ENCODE assay signal across 10 cellular contexts in genomic region chr2:86900687-86901086, GRCh38. TPM values are rescaled to one million over a fixed set of nuclear protein-coding genes. Genes with fewer than 3 reads are reported as not detected.
DNase-seq lines count a peak whose midpoint lies in the region; ATAC-seq, FAIRE-seq and TF ChIP-seq lines count a peak whose summit lies in the region.
"Not testable (repeated sequence)": the region's sequence is repeated elsewhere in the genome, so short reads cannot be mapped to it uniquely, and the experiment has no call there.
"Had no signal": no experiment of that assay in that cellular context is flagged by ENCODE, and none has a peak within 500 bp of the region (broad histone marks: within the 10 kb centered on the region; RNA-seq: fewer than 3 reads in every experiment).

No MANE protein-coding gene starts in this region.

- ATAC-seq in K562 = peak; percentile 72; the same call in 2 of the 3 replicates
- peak; percentile 58 to 75 (median 70) for ATAC-seq in right lobe of liver
- ATAC-seq in upper lobe of right lung = peak; percentile 38

- peak; percentile 24 for TF ChIP-seq RAD21 in SK-N-SH (IDR thresholded peaks at IDR 0.05; ENCODE audit: low read length)
- TF ChIP-seq RAD21 in K562 (CRISPR knock-in tag; conservative IDR thresholded peaks at IDR 0.05 in 1 of 2, IDR thresholded peaks at IDR 0.05 in 1 of 2) = not testable (repeated sequence)

- H3K27me3 ChIP-seq in Caco-2 (replicated peaks; ENCODE audit: control insufficient read depth, insufficient read depth, low read length); SK-N-SH (ENCODE audit: insufficient read depth); K562 (ENCODE audit: control insufficient read depth in 2 of 2, insufficient read depth in 2 of 2, low read length in 2 of 2); right lobe of liver; upper lobe of right lung: not testable (repeated sequence)

- not testable (repeated sequence) for H3K4me2 ChIP-seq in SK-N-SH; K562 (ENCODE audit: insufficient read depth, low read length)

- in situ Hi-C loops in K562 (cut with MboI) = loop anchor here (5.0 kb wide), 1 partner anchor 1092 kb away; no protein-coding TSS in a partner anchor

- H3K9me3 ChIP-seq in Caco-2; SK-N-SH; K562 (replicated peaks; ENCODE audit: control insufficient read depth, insufficient read depth, low read depth, low read length); right lobe of liver; upper lobe of right lung: not testable (repeated sequence)

- not testable (repeated sequence) for H3K9me2 ChIP-seq in SK-N-SH

- H3K27ac Mint-ChIP-seq in Caco-2 (ENCODE audit: unreplicated experiment) = not testable (repeated sequence)

- not testable (repeated sequence) for H3K9ac ChIP-seq in SK-N-SH; K562 (ENCODE audit: insufficient read depth in 1 of 2, low read depth in 2 of 2, low read length in 2 of 2)

- not testable (repeated sequence) for H3K4me3 Mint-ChIP-seq in Caco-2 (ENCODE audit: unreplicated experiment)

- H3K36me3 Mint-ChIP-seq in Caco-2 (ENCODE audit: insufficient read depth, unreplicated experiment) = not testable (repeated sequence)

- H3K9me1 ChIP-seq in K562 (ENCODE audit: control insufficient read depth, insufficient read depth, low read length) = not testable (repeated sequence)

- H3K36me3 ChIP-seq in Caco-2 (ENCODE audit: control insufficient read depth, insufficient read depth, low read length); SK-N-SH (replicated peaks in 1 of 2; ENCODE audit: control insufficient read depth in 1 of 2, insufficient read depth in 2 of 2, low read length in 1 of 2); K562 (ENCODE audit: control insufficient read depth, insufficient read depth, low read length); right lobe of liver; upper lobe of right lung: not testable (repeated sequence)

- not testable (repeated sequence) for FAIRE-seq in K562 (lab: Jason Lieb, UNC)
- FAIRE-seq in endometrium (lab: Jason Lieb, UNC) (peak; percentile 15), frontal cortex (lab: Jason Lieb, UNC) (peak; percentile 21)

- POLR2A ChIA-PET in Caco-2 (lab: Charles Lee); SK-N-SH (lab: Yijun Ruan, JAX); K562 (lab: Yijun Ruan, JAX): not testable (repeated sequence)

- not testable (repeated sequence) for TF ChIP-seq EP300 in SK-N-SH (IDR thresholded peaks at IDR 0.05; ENCODE audit: borderline replicate concordance in 1 of 2, low read depth in 1 of 2, low read length in 1 of 2); K562 (IDR thresholded peaks at IDR 0.05; ENCODE audit: low read length)

- not testable (repeated sequence) for H3K4me3 ChIP-seq in Caco-2 (ENCODE audit: low read depth, low read length); SK-N-SH (ENCODE audit: low read depth in 2 of 2, low read length in 1 of 2); K562; right lobe of liver; upper lobe of right lung

- not testable (repeated sequence) for H3F3A ChIP-seq in SK-N-SH (replicated peaks; ENCODE audit: insufficient read depth)

- not testable (repeated sequence) for H4K20me1 ChIP-seq in SK-N-SH (ENCODE audit: insufficient read depth); K562 (replicated peaks; ENCODE audit: control insufficient read depth, insufficient read depth, low read length)

- TF ChIP-seq CTCF in Caco-2 (IDR thresholded peaks at IDR 0.05; ENCODE audit: insufficient read depth in 1 of 2, low read depth in 1 of 2, low read length in 1 of 2, severe bottlenecking in 1 of 2, unreplicated experiment in 1 of 2) (peak in 1 of 2 experiments; percentile 34), K562 (IDR thresholded peaks at IDR 0.05 in 2 of 3, conservative IDR thresholded peaks at IDR 0.05 in 1 of 3; ENCODE audit: insufficient read depth in 2 of 3, low read depth in 1 of 3, low read length in 3 of 3) (peak in 1 of 3 experiments; percentile 26; a peak in 2 of 6 replicates), right lobe of liver (IDR thresholded peaks at IDR 0.05) (peak in 2 of 4 donors; percentile 12 to 24)
- TF ChIP-seq CTCF in SK-N-SH (IDR thresholded peaks at IDR 0.05); upper lobe of right lung (IDR thresholded peaks at IDR 0.05): not testable (repeated sequence)

- H3K79me2 ChIP-seq in SK-N-SH (ENCODE audit: insufficient read depth); K562 (ENCODE audit: control insufficient read depth, insufficient read depth, low read length): not testable (repeated sequence)

- not testable (repeated sequence) for H3K9me3 Mint-ChIP-seq in Caco-2 (ENCODE audit: unreplicated experiment)

- TF ChIP-seq POLR2A in K562 (conservative IDR thresholded peaks at IDR 0.05); right lobe of liver (IDR thresholded peaks at IDR 0.05): not testable (repeated sequence)

- intact Hi-C loops in Caco-2 (cut with micrococcal nuclease; ENCODE audit: unreplicated experiment); K562 (cut with micrococcal nuclease); right lobe of liver (cut with DNase I); upper lobe of right lung (cut with DNase I): not testable (repeated sequence)

- H3K27me3 Mint-ChIP-seq in Caco-2 (ENCODE audit: insufficient read depth, unreplicated experiment) = not testable (repeated sequence)

- WGBS in SK-N-SH (ENCODE audit: low lambda C conversion rate) = 56% methylated on average over 4 of the region's 4 CpGs
- 0% methylated on average over 3 of the region's 4 CpGs for WGBS in K562 (ENCODE audit: insufficient coverage, low coverage, missing lambda C conversion rate)
- 41% methylated on average over 4 of the region's 4 CpGs for WGBS in right lobe of liver (ENCODE audit: insufficient coverage, low coverage, low lambda C conversion rate, missing lambda C conversion rate)

- not testable (repeated sequence) for H3K27ac ChIP-seq in SK-N-SH (ENCODE audit: low read depth in 2 of 2, low read length in 1 of 2); K562 (ENCODE audit: extremely low read depth, low read depth, low read length); right lobe of liver; upper lobe of right lung

- not testable (repeated sequence) for H3K4me1 Mint-ChIP-seq in Caco-2 (ENCODE audit: low read depth, unreplicated experiment)

- not testable (repeated sequence) for H2AFZ ChIP-seq in SK-N-SH (ENCODE audit: low read depth); K562 (ENCODE audit: low read depth, low read length)

- not testable (repeated sequence) for H3K4me1 ChIP-seq in Caco-2; SK-N-SH (ENCODE audit: control insufficient read depth in 1 of 2, insufficient read depth in 2 of 2, low read depth in 1 of 2, low read length in 1 of 2); K562 (replicated peaks in 1 of 2; ENCODE audit: control insufficient read depth in 2 of 2, insufficient read depth in 2 of 2, low read length in 2 of 2); right lobe of liver; upper lobe of right lung

- DNase-seq in Caco-2 (peak; percentile 42 to 46), HT-29 (ENCODE audit: low spot score) (peak; percentile 11), K562 (ENCODE audit: extremely low read depth in 1 of 4, low spot score in 3 of 4) (peak in 1 of 4 experiments; percentile 18)
- not testable (repeated sequence) for DNase-seq in SK-N-SH; frontal cortex (ENCODE audit: low spot score in 2 of 2); right lobe of liver; upper lobe of right lung

- not testable (repeated sequence) for BruUV-seq in Caco-2 (replicated peaks; lab: Mats Ljungman, UMichigan); K562 (replicated peaks; lab: Mats Ljungman, UMichigan)

- CTCF ChIA-PET in Caco-2 (lab: Charles Lee); SK-N-SH (lab: Yijun Ruan, JAX); K562 (lab: Yijun Ruan, JAX; ENCODE audit: low intra/inter-chr PET ratio): not testable (repeated sequence)

RNA-seq across cellular contexts. Expression of gene CD8B, which starts 39.0 kb away (rescaled TPM):
- total RNA-seq in Caco-2 (2022) = 9.1 and 10.0 TPM in 2 replicates
- total RNA-seq in HT-29 (2014; rRNA removed; shearing (Covaris generic)) = not detected in 2 replicates
- polyA plus RNA-seq in SK-N-SH (2012; rRNA removed) = not detected in 2 replicates
- not detected in 2 replicates for polyA plus RNA-seq in SK-N-SH (2012; cell fraction: cytosol; rRNA removed)
- polyA plus RNA-seq in SK-N-SH (2012; cell fraction: nucleus; rRNA removed) = not detected in 2 replicates
- not detected in 2 replicates for total RNA-seq in K562 (2011; cell fraction: chromatin; rRNA removed; ENCODE audit: low replicate concordance)
- total RNA-seq in K562 (2011; cell fraction: nucleolus; rRNA removed) = not detected in 2 replicates
- not detected in 2 replicates for total RNA-seq in K562 (2011; cell fraction: nucleoplasm; rRNA removed)
- not detected in 2 replicates for total RNA-seq in K562 (2014; rRNA removed)
- total RNA-seq in K562 (2014; rRNA removed; fragmentation: Illumina TruSeq; extraction: Trizol) = not detected in 2 replicates
- total RNA-seq in K562 (2015; rRNA removed; fragmentation: Illumina TruSeq; extraction: Trizol) = not detected in 2 replicates
- total RNA-seq in K562 (2021) = 0.18 TPM in 1 of 2 replicates, not detected in the other
- not detected in 2 replicates for polyA plus RNA-seq in K562 (2011; rRNA removed)
- not detected in 2 replicates for polyA plus RNA-seq in K562 (2011; cell fraction: cytosol; rRNA removed)
- polyA plus RNA-seq in K562 (2011; cell fraction: nucleus; rRNA removed) = not detected in 2 replicates
- polyA plus RNA-seq in K562 (2012) = 0.05 TPM in 1 of 2 replicates, not detected in the other
- not detected in 2 replicates for polyA plus RNA-seq in K562 (2014; fragmentation: Illumina TruSeq; extraction: Trizol)
- polyA plus RNA-seq in K562 (2014; fragmentation: Nextera tagmentation; extraction: Ambion mirVana) = not detected
- not detected in 2 replicates for polyA plus RNA-seq in K562 (2014; rRNA removed)
- not detected in 2 replicates for polyA minus RNA-seq in K562 (2011; rRNA and poly(A)+ RNA removed)
- polyA minus RNA-seq in K562 (2011; cell fraction: cytosol; rRNA and poly(A)+ RNA removed) = not detected in 2 replicates
- not detected in 2 replicates for polyA minus RNA-seq in K562 (2011; cell fraction: nucleus; rRNA and poly(A)+ RNA removed)
- total RNA-seq in frontal cortex = not detected
- under 1 TPM in 3 of 6 experiments, not detected in 3; 0.25 to 0.68 (median 0.27) TPM for total RNA-seq in right lobe of liver
- total RNA-seq in upper lobe of right lung = 2.1 TPM
- total RNA-seq: osteoblast had no signal

RNA-seq across cellular contexts. Expression of gene RGPD1, which starts 41.2 kb away (rescaled TPM):
- total RNA-seq in Caco-2 (2022) = 3.0 and 3.6 TPM in 2 replicates
- not detected in 2 replicates for total RNA-seq in HT-29 (2014; rRNA removed; shearing (Covaris generic))
- 0.97 and 1.6 TPM in 2 replicates for polyA plus RNA-seq in SK-N-SH (2012; rRNA removed)
- polyA plus RNA-seq in SK-N-SH (2012; cell fraction: cytosol; rRNA removed) = 0.49 and 0.57 TPM in 2 replicates
- polyA plus RNA-seq in SK-N-SH (2012; cell fraction: nucleus; rRNA removed) = 2.6 and 7.7 TPM in 2 replicates
- 2.1 and 10.3 TPM in 2 replicates for total RNA-seq in K562 (2011; cell fraction: chromatin; rRNA removed; ENCODE audit: low replicate concordance)
- total RNA-seq in K562 (2011; cell fraction: nucleolus; rRNA removed) = 2.3 and 5.5 TPM in 2 replicates
- 2.7 and 3.7 TPM in 2 replicates for total RNA-seq in K562 (2011; cell fraction: nucleoplasm; rRNA removed)
- total RNA-seq in K562 (2014; rRNA removed) = 2.4 and 3.1 TPM in 2 replicates
- 5.2 and 5.6 TPM in 2 replicates for total RNA-seq in K562 (2014; rRNA removed; fragmentation: Illumina TruSeq; extraction: Trizol)
- total RNA-seq in K562 (2015; rRNA removed; fragmentation: Illumina TruSeq; extraction: Trizol) = 5.8 and 6.1 TPM in 2 replicates
- total RNA-seq in K562 (2021) = 0.04 and 0.53 TPM in 2 replicates
- polyA plus RNA-seq in K562 (2011; rRNA removed) = 0.85 and 2.3 TPM in 2 replicates
- polyA plus RNA-seq in K562 (2011; cell fraction: cytosol; rRNA removed) = 0.03 and 0.16 TPM in 2 replicates
- polyA plus RNA-seq in K562 (2011; cell fraction: nucleus; rRNA removed) = 4.5 and 5.4 TPM in 2 replicates
- 1.3 and 2.8 TPM in 2 replicates for polyA plus RNA-seq in K562 (2012)
- polyA plus RNA-seq in K562 (2014; fragmentation: Illumina TruSeq; extraction: Trizol) = 3.2 and 4.3 TPM in 2 replicates
- 1 to 10 TPM in 1 of 2 experiments, under 1 TPM in 1; 0.55 to 1.4 TPM for polyA plus RNA-seq in K562 (2014; fragmentation: Nextera tagmentation; extraction: Ambion mirVana)
- polyA plus RNA-seq in K562 (2014; rRNA removed) = 2.3 and 3.1 TPM in 2 replicates
- polyA minus RNA-seq in K562 (2011; rRNA and poly(A)+ RNA removed) = 0.69 and 1.6 TPM in 2 replicates
- not detected in 2 replicates for polyA minus RNA-seq in K562 (2011; cell fraction: cytosol; rRNA and poly(A)+ RNA removed)
- polyA minus RNA-seq in K562 (2011; cell fraction: nucleus; rRNA and poly(A)+ RNA removed) = 3.5 and 5.4 TPM in 2 replicates
- total RNA-seq in frontal cortex = 1.6 TPM
- 1 to 10 TPM in 1 of 6 experiments, under 1 TPM in 4, not detected in 1; 0.20 to 1.6 (median 0.67) TPM for total RNA-seq in right lobe of liver
- total RNA-seq in upper lobe of right lung = not detected
- total RNA-seq: left ventricle myocardium superior had no signal
